ENCODE assay signal across 20 cellular contexts in the genomic region with DNA sequence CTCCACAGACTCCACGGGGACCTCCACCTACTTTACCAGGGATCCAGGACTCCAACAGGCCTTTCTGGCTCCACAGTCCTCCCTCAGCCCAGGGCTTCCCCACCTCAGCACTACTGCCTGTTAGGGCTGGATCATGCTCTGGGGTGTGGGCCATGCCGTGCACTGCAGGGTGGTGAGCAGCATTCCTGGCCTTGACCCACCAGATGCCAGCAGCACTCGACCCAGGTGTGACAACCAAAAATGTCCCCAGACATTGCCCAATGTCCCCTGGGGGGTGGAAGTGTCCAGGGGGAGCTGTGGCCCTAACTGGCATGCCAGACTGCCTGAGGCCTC. TPM values are rescaled to one million over a fixed set of nuclear protein-coding genes. Genes with fewer than 3 reads are reported as not detected.
A peak's percentile ranks its signal among the peaks of the same experiment; 100 is the strongest.
DNase-seq lines count a peak whose midpoint lies in the region; ATAC-seq and TF ChIP-seq lines count a peak whose summit lies in the region.
"Had no signal": no experiment of that assay in that cellular context is flagged by ENCODE, and none has a peak within 500 bp of the region (broad histone marks: within the 10 kb centered on the region; RNA-seq: fewer than 3 reads in every experiment).

No MANE protein-coding gene starts in this region.

- H3K27me3 Mint-ChIP-seq in activated CD4-positive, alpha-beta memory T cell treated with anti-CD3 and anti-CD28 coated beads, Interleukin-2, amount 10 ng/mL, durations not matched to agents 7 days and 5 days = no peaks in the 10 kb centered on the region
- no peaks in the 10 kb centered on the region for H3K27me3 Mint-ChIP-seq in activated CD4-positive, alpha-beta memory T cell treated with anti-CD3 and anti-CD28 coated beads for 36 hours
- H3K27me3 Mint-ChIP-seq: CD4-positive, alpha-beta T cell had no signal

- H3K36me3 ChIP-seq in heart right ventricle (peaks cover 0 to 98% (median 18%) of the 10 kb centered on the region in 9 donors), skeletal muscle tissue (ENCODE audit: control insufficient read depth in 3 of 3, insufficient read depth in 3 of 3, low read length in 3 of 3) (peaks cover 46 to 68% (median 49%) of the 10 kb centered on the region in 3 donors), esophagus muscularis mucosa (peaks cover 32 to 97% (median 90%) of the 10 kb centered on the region in 4 donors)

- intact Hi-C loops in activated CD4-positive, alpha-beta memory T cell treated with anti-CD3 and anti-CD28 coated beads for 36 hours (cut with micrococcal nuclease) = no loop called here
- intact Hi-C loops in heart right ventricle (cut with DNase I) = no loop called here
- intact Hi-C loops in esophagus muscularis mucosa (cut with DNase I) = no loop called here

- TF ChIP-seq POLR2A in esophagus muscularis mucosa (IDR thresholded peaks at IDR 0.05; ENCODE audit: low read depth) = no peak

- H3K4me1 Mint-ChIP-seq in activated CD4-positive, alpha-beta memory T cell treated with anti-CD3 and anti-CD28 coated beads, Interleukin-2, amount 10 ng/mL, durations not matched to agents 7 days and 5 days = peaks cover 35% of the 10 kb centered on the region
- H3K4me1 Mint-ChIP-seq in activated CD4-positive, alpha-beta memory T cell treated with anti-CD3 and anti-CD28 coated beads for 36 hours (ENCODE audit: low read depth) = peaks cover 15% of the 10 kb centered on the region
- H3K4me1 Mint-ChIP-seq: nephron had no signal

- H3K27me3 ChIP-seq in heart right ventricle (no peaks in the 10 kb centered on the region), skeletal muscle tissue (ENCODE audit: control insufficient read depth in 3 of 3, insufficient read depth in 3 of 3, low read length in 3 of 3) (no peaks in the 10 kb centered on the region), esophagus muscularis mucosa (no peaks in the 10 kb centered on the region)
- H3K27me3 ChIP-seq: SJSA1 had no signal

- no peak overlapping the region for H3K4me3 ChIP-seq in heart right ventricle
- H3K4me3 ChIP-seq in skeletal muscle tissue (ENCODE audit: low read length in 3 of 3) = no peak overlapping the region
- H3K4me3 ChIP-seq in esophagus muscularis mucosa = no peak overlapping the region
- H3K4me3 ChIP-seq: K562, prostate gland, SJSA1 had no signal

- no peak for TF ChIP-seq CTCF in RWPE1 (conservative IDR thresholded peaks at IDR 0.05; ENCODE audit: low read depth)
- TF ChIP-seq CTCF in heart right ventricle (IDR thresholded peaks at IDR 0.05) = no peak
- TF ChIP-seq CTCF in esophagus muscularis mucosa (IDR thresholded peaks at IDR 0.05) = no peak

- H3K9me3 Mint-ChIP-seq in activated CD4-positive, alpha-beta memory T cell treated with anti-CD3 and anti-CD28 coated beads, Interleukin-2, amount 10 ng/mL, durations not matched to agents 7 days and 5 days = no peaks in the 10 kb centered on the region
- H3K9me3 Mint-ChIP-seq in activated CD4-positive, alpha-beta memory T cell treated with anti-CD3 and anti-CD28 coated beads for 36 hours = no peaks in the 10 kb centered on the region
- H3K9me3 Mint-ChIP-seq: CD4-positive, alpha-beta T cell; nephron had no signal

- TF ChIP-seq EP300 in esophagus muscularis mucosa (IDR thresholded peaks at IDR 0.05) = no peak

- DNase-seq in activated CD4-positive, alpha-beta memory T cell treated with anti-CD3 and anti-CD28 coated beads, Interleukin-2, amount 10 ng/mL, durations not matched to agents 7 days and 5 days = no peak
- no peak for DNase-seq in activated CD4-positive, alpha-beta memory T cell treated with anti-CD3 and anti-CD28 coated beads for 36 hours
- DNase-seq in RWPE1 (ENCODE audit: low spot score) (no peak), heart right ventricle (no peak), esophagus muscularis mucosa (ENCODE audit: extremely low spot score) (no peak), NCI-H2081 treated with DMSO at 0.1 percent for 48 hours (lab: John Stamatoyannopoulos, UW) (no peak)
- no peak for DNase-seq in activated T-cell treated with anti-CD3 and anti-CD28 coated beads, Interleukin-2, amount 50 U/mL, for 48 hours
- DNase-seq: activated CD4-positive, CD25-positive, alpha-beta regulatory T cell treated with anti-CD3 and anti-CD28 coated beads, Interleukin-2, amount 50 U/mL, for 72 hours; activated CD8-positive, alpha-beta memory T cell treated with anti-CD3 and anti-CD28 coated beads, Interleukin-2, amount 50 U/mL, for 4 hours; activated naive CD4-positive, alpha-beta T cell treated with Interleukin-2 at 50 U/mL for 16 hours; CD4-positive, alpha-beta T cell; mesendoderm; NCI-H82; stimulated activated CD4-positive, alpha-beta T cell treated with anti-CD3 and anti-CD28 coated beads, Interleukin-4, amount 100 ng/mL, for 24 hours; T1000 had no signal

- POLR2A ChIA-PET in activated CD4-positive, alpha-beta memory T cell treated with anti-CD3 and anti-CD28 coated beads, Interleukin-2, amount 10 ng/mL, durations not matched to agents 7 days and 5 days (lab: Charles Lee) = no interaction called here
- POLR2A ChIA-PET in activated CD4-positive, alpha-beta memory T cell treated with anti-CD3 and anti-CD28 coated beads for 36 hours (lab: Charles Lee) = no interaction called here
- POLR2A ChIA-PET in RWPE1 (lab: Yijun Ruan, JAX; ENCODE audit: low non-redundant PET) = no interaction called here

- H3K27ac Mint-ChIP-seq in activated CD4-positive, alpha-beta memory T cell treated with anti-CD3 and anti-CD28 coated beads, Interleukin-2, amount 10 ng/mL, durations not matched to agents 7 days and 5 days = peak overlapping the region; percentile 49
- no peak overlapping the region for H3K27ac Mint-ChIP-seq in activated CD4-positive, alpha-beta memory T cell treated with anti-CD3 and anti-CD28 coated beads for 36 hours
- H3K27ac Mint-ChIP-seq: CD4-positive, alpha-beta T cell; nephron had no signal

- H3K36me3 Mint-ChIP-seq in activated CD4-positive, alpha-beta memory T cell treated with anti-CD3 and anti-CD28 coated beads, Interleukin-2, amount 10 ng/mL, durations not matched to agents 7 days and 5 days (ENCODE audit: low read depth) = peaks cover 50% of the 10 kb centered on the region
- peaks cover 18% of the 10 kb centered on the region for H3K36me3 Mint-ChIP-seq in activated CD4-positive, alpha-beta memory T cell treated with anti-CD3 and anti-CD28 coated beads for 36 hours

- ATAC-seq in heart right ventricle = peak in 5 of 8 donors; percentile 3 to 37 (median 6)
- ATAC-seq: K562 had no signal

- H3K9me3 ChIP-seq in heart right ventricle = no peaks in the 10 kb centered on the region
- H3K9me3 ChIP-seq in skeletal muscle tissue (ENCODE audit: control insufficient read depth in 3 of 3, low read length in 3 of 3) = no peaks in the 10 kb centered on the region
- no peaks in the 10 kb centered on the region for H3K9me3 ChIP-seq in esophagus muscularis mucosa
- H3K9me3 ChIP-seq: prostate gland, SJSA1 had no signal

- peaks cover 0 to 19% (median 13%) of the 10 kb centered on the region in 9 donors for H3K4me1 ChIP-seq in heart right ventricle
- peaks cover 0 to 10% (median 6%) of the 10 kb centered on the region in 3 donors for H3K4me1 ChIP-seq in skeletal muscle tissue (ENCODE audit: control insufficient read depth in 3 of 3, insufficient read depth in 3 of 3, low read length in 3 of 3)
- H3K4me1 ChIP-seq in esophagus muscularis mucosa = peaks cover 9 to 15% (median 12%) of the 10 kb centered on the region in 4 donors
- H3K4me1 ChIP-seq: prostate gland had no signal

- H3K27ac ChIP-seq in RWPE1 = peak overlapping the region; percentile 70
- H3K27ac ChIP-seq in heart right ventricle = peak overlapping the region in 2 of 10 donors; percentile 13
- peak overlapping the region; percentile 38 for H3K27ac ChIP-seq in skeletal muscle tissue (ENCODE audit: low read depth, low read length)
- peak overlapping the region in 1 of 4 donors; percentile 53 for H3K27ac ChIP-seq in esophagus muscularis mucosa (replicated peaks in 1 of 4)
- H3K27ac ChIP-seq: prostate gland, SJSA1 had no signal

- H3K4me3 Mint-ChIP-seq in activated CD4-positive, alpha-beta memory T cell treated with anti-CD3 and anti-CD28 coated beads, Interleukin-2, amount 10 ng/mL, durations not matched to agents 7 days and 5 days = no peak overlapping the region
- no peak overlapping the region for H3K4me3 Mint-ChIP-seq in activated CD4-positive, alpha-beta memory T cell treated with anti-CD3 and anti-CD28 coated beads for 36 hours
- H3K4me3 Mint-ChIP-seq: CD4-positive, alpha-beta T cell; nephron had no signal

- H3K9ac ChIP-seq in skeletal muscle tissue (ENCODE audit: low read depth in 1 of 3, low read length in 3 of 3) = no peak overlapping the region

- CTCF ChIA-PET in activated CD4-positive, alpha-beta memory T cell treated with anti-CD3 and anti-CD28 coated beads, Interleukin-2, amount 10 ng/mL, durations not matched to agents 7 days and 5 days (lab: Charles Lee) = no interaction called here
- CTCF ChIA-PET in activated CD4-positive, alpha-beta memory T cell treated with anti-CD3 and anti-CD28 coated beads for 36 hours (lab: Charles Lee) = interaction anchor here (0.7 kb wide), 1 partner anchor 13 kb away, joined by 3 read pairs; no protein-coding TSS in a partner anchor
- CTCF ChIA-PET in RWPE1 (lab: Yijun Ruan, JAX) = interaction anchor here (1.7 kb wide), 1 partner anchor 12 kb away, joined by 10 read pairs; no protein-coding TSS in a partner anchor

- 92 to 96% methylated on average over 3 of the region's 3 CpGs for WGBS in heart right ventricle, 2 donors
- WGBS in esophagus muscularis mucosa = 83% methylated on average over 2 of the region's 3 CpGs

RNA-seq across cellular contexts. Expression of gene EPS15L1, which starts 42.0 kb away (rescaled TPM):
- total RNA-seq in activated CD4-positive, alpha-beta memory T cell treated with anti-CD3 and anti-CD28 coated beads, Interleukin-2, amount 10 ng/mL, durations not matched to agents 7 days and 5 days = 10 to 100 TPM; 39.0 to 42.7 TPM
- 10 to 100 TPM; 25.9 to 27.3 TPM for total RNA-seq in activated CD4-positive, alpha-beta memory T cell treated with anti-CD3 and anti-CD28 coated beads for 36 hours
- total RNA-seq in heart right ventricle (10 to 100 TPM; 46.9 to 70.1 (median 57.4) TPM), skeletal muscle tissue (15.1 TPM), esophagus muscularis mucosa (10 to 100 TPM; 14.2 to 30.8 (median 18.0) TPM)
- polyA plus RNA-seq in heart right ventricle = 10 to 100 TPM; 41.3 to 79.7 TPM
